ENCODE assay signal across 8 cellular contexts in genomic region chr2:231708773-231709635, GRCh38. TPM values are rescaled to one million over a fixed set of nuclear protein-coding genes. Genes with fewer than 3 reads are reported as not detected.
DNase-seq lines count a peak whose midpoint lies in the region; ATAC-seq, FAIRE-seq and TF ChIP-seq lines count a peak whose summit lies in the region.

No MANE protein-coding gene starts in this region.

- 0 to 1% methylated on average over 104 to 118 of the region's 118 CpGs for WGBS in lung, 2 donors

- peak; percentile 29 for DNase-seq in NCI-H345 (lab: John Stamatoyannopoulos, UW)
- DNase-seq in NCI-H345 treated with DMSO at 0.1 percent for 48 hours (lab: John Stamatoyannopoulos, UW; ENCODE audit: unreplicated experiment), result no peak
- peak; percentile 51 for DNase-seq in WERI-Rb-1
- peak; percentile 56 to 74 for DNase-seq in central memory CD8-positive, alpha-beta T cell (ENCODE audit: low spot score in 2 of 2)
- DNase-seq in lung (ENCODE audit: low spot score), result peak; percentile 58
- DNase-seq in stimulated activated CD8-positive, alpha-beta memory T cell treated with anti-CD3 and anti-CD28 coated beads, Interleukin-4, amount 100 ng/mL, for 48 hours, result peak; percentile 61
- no peak for DNase-seq in islet precursor cell
- no peak for DNase-seq in HTR-8/SVneo (ENCODE audit: insufficient read length, low spot score)

- peak overlapping the region; percentile 100 for H3K27ac ChIP-seq in WERI-Rb-1
- peak overlapping the region; percentile 98 for H3K27ac ChIP-seq in lung (ENCODE audit: low read depth in 1 of 2, low read length in 1 of 2)

- no peaks in the 10 kb centered on the region for H3K9me3 Mint-ChIP-seq in central memory CD8-positive, alpha-beta T cell

- H3K4me1 ChIP-seq in lung (ENCODE audit: control insufficient read depth in 2 of 2, insufficient read depth in 2 of 2, low read length in 2 of 2), result peaks cover 3 to 15% of the 10 kb centered on the region in 2 donors

- ATAC-seq in central memory CD8-positive, alpha-beta T cell (replicated peaks; ENCODE audit: extremely low read depth, poor library complexity, severe bottlenecking), result peak; percentile 1
- no peak for ATAC-seq in lung (ENCODE audit: insufficient read depth, low FRiP score)

- H3K27me3 Mint-ChIP-seq in central memory CD8-positive, alpha-beta T cell, result no peaks in the 10 kb centered on the region

- peaks cover 73% of the 10 kb centered on the region for H3K36me3 Mint-ChIP-seq in central memory CD8-positive, alpha-beta T cell (ENCODE audit: insufficient read depth)

- FAIRE-seq in HTR-8/SVneo (lab: Jason Lieb, UNC), result no peak

- H3K4me3 ChIP-seq in WERI-Rb-1 (ENCODE audit: low read depth, low read length), result peak overlapping the region; percentile 98
- H3K4me3 ChIP-seq in lung, result peak overlapping the region; percentile 63

- peaks cover 2% of the 10 kb centered on the region for H3K9me3 ChIP-seq in WERI-Rb-1 (ENCODE audit: severe bottlenecking)
- no peaks in the 10 kb centered on the region for H3K9me3 ChIP-seq in lung (ENCODE audit: control insufficient read depth in 2 of 2, insufficient read depth in 1 of 2, low read length in 1 of 2)

- H3K27ac Mint-ChIP-seq in central memory CD8-positive, alpha-beta T cell (ENCODE audit: low read depth), result peak overlapping the region; percentile 100

- H3K4me3 Mint-ChIP-seq in central memory CD8-positive, alpha-beta T cell, result peak overlapping the region; percentile 91

- TF ChIP-seq CTCF in WERI-Rb-1 (IDR thresholded peaks at IDR 0.05; ENCODE audit: low read depth, low read length) (no peak), lung (IDR thresholded peaks at IDR 0.05; ENCODE audit: control extremely low read depth, extremely low read depth) (no peak)

- no peaks in the 10 kb centered on the region for H3K27me3 ChIP-seq in WERI-Rb-1 (ENCODE audit: insufficient read depth, low read depth, severe bottlenecking)
- no peaks in the 10 kb centered on the region for H3K27me3 ChIP-seq in lung (ENCODE audit: control insufficient read depth, insufficient read depth)

- peaks cover 36% of the 10 kb centered on the region for H3K4me1 Mint-ChIP-seq in central memory CD8-positive, alpha-beta T cell

- H3K36me3 ChIP-seq in WERI-Rb-1, result peaks cover 57% of the 10 kb centered on the region
- H3K36me3 ChIP-seq in lung (ENCODE audit: control insufficient read depth in 2 of 2, insufficient read depth in 2 of 2, low read length in 2 of 2), result peaks cover 0 to 13% of the 10 kb centered on the region in 2 donors

RNA-seq across cellular contexts. Expression of gene PTMA, which starts 0.7 kb away (rescaled TPM):
- total RNA-seq in lung, result 100 to 1,000 TPM; 755 to 925 TPM
- polyA plus RNA-seq in lung, result 1,000 to 10,000 TPM; 1,633 to 1,655 TPM

Comparison
In these comparisons a context has a peak if more than half of its experiments do, and no peak if none do; other contexts are left out.
1. DNase-seq: peak in NCI-H345 (single experiment), WERI-Rb-1 (single experiment), central memory CD8-positive, alpha-beta T cell (2 of 2), lung (single experiment) and stimulated activated CD8-positive, alpha-beta memory T cell treated with anti-CD3 and anti-CD28 coated beads, Interleukin-4, amount 100 ng/mL, for 48 hours (single experiment); none in NCI-H345 treated with DMSO at 0.1 percent for 48 hours (single experiment), islet precursor cell (single experiment) and HTR-8/SVneo (single experiment).